13 cellular contexts compared by ENCODE assay signal in genomic region chr20:3563113-3563512, GRCh38.
A peak's percentile ranks its signal among the peaks of the same experiment; 100 is the strongest.
DNase-seq lines count a peak whose midpoint lies in the region; ATAC-seq and TF ChIP-seq lines count a peak whose summit lies in the region.
"Had no signal": no experiment of that assay in that cellular context is flagged by ENCODE, and none has a peak within 500 bp of the region (broad histone marks: within the 10 kb centered on the region; RNA-seq: fewer than 3 reads in every experiment).

No MANE protein-coding gene starts in this region.

- H3K27ac Mint-ChIP-seq in activated CD4-positive, alpha-beta memory T cell treated with anti-CD3 and anti-CD28 coated beads for 36 hours = no peak overlapping the region

- intact Hi-C loops in IMR-90 (cut with micrococcal nuclease) (loop anchor here (1.0 to 5.0 kb wide), 3 partner anchors 148 to 224 kb away; partner anchors contain the start of genes CENPB and DNAAF9), vagina (cut with DNase I) (no loop called here)
- intact Hi-C loops in activated CD4-positive, alpha-beta memory T cell treated with anti-CD3 and anti-CD28 coated beads for 36 hours (cut with micrococcal nuclease) = loop anchor here (10.0 kb wide), 1 partner anchor 152 kb away; the partner anchor contains the start of gene SIGLEC1

- no peaks in the 10 kb centered on the region for H3K4me1 Mint-ChIP-seq in activated CD4-positive, alpha-beta memory T cell treated with anti-CD3 and anti-CD28 coated beads for 36 hours (ENCODE audit: low read depth)

- H3K4me1 ChIP-seq in IMR-90 (ENCODE audit: control insufficient read depth, insufficient read depth, low read length) (no peaks in the 10 kb centered on the region), vagina (no peaks in the 10 kb centered on the region)
- H3K4me1 ChIP-seq: BE2C had no signal

- H2BK15ac ChIP-seq in IMR-90 (ENCODE audit: low read depth, low read length) = no peak overlapping the region

- H3K36me3 ChIP-seq in IMR-90 (ENCODE audit: control insufficient read depth, insufficient read depth, low read length) (peaks cover 13% of the 10 kb centered on the region), brain microvascular endothelial cell (replicated peaks) (no peaks in the 10 kb centered on the region), vagina (peaks cover 0 to 9% of the 10 kb centered on the region in 2 donors)

- H3K56ac ChIP-seq in IMR-90 (ENCODE audit: extremely low read depth, insufficient read depth, low read length) = no peak overlapping the region

- no peak overlapping the region for H2AK5ac ChIP-seq in IMR-90 (ENCODE audit: low read depth, low read length)

- CTCF ChIA-PET in IMR-90 (lab: Yijun Ruan, JAX) = interaction anchor here (0.6 to 2.4 kb wide), 8 partner anchors 7 to 1934 kb away, joined by 3 to 19 read pairs (median 4); no protein-coding TSS in a partner anchor
- CTCF ChIA-PET in activated CD4-positive, alpha-beta memory T cell treated with anti-CD3 and anti-CD28 coated beads for 36 hours (lab: Charles Lee) = interaction anchor here (0.6 to 4.9 kb wide), 17 partner anchors 8 to 182 kb away, joined by 3 to 25 read pairs (median 3); no protein-coding TSS in a partner anchor

- WGBS in IMR-90 (ENCODE audit: extremely low coverage in 2 of 2, insufficient read length in 1 of 2), 2 experiments = no CpG with 5 or more reads among the region's 3 CpGs

- H2AK9ac ChIP-seq in IMR-90 (replicated peaks; ENCODE audit: low read depth, low read length, poor library complexity) = no peak overlapping the region

- POLR2A ChIA-PET in IMR-90 (lab: Charles Lee; ENCODE audit: unreplicated experiment) = no interaction called here
- POLR2A ChIA-PET in activated CD4-positive, alpha-beta memory T cell treated with anti-CD3 and anti-CD28 coated beads for 36 hours (lab: Charles Lee) = no interaction called here

- no peaks in the 10 kb centered on the region for H3K9me3 Mint-ChIP-seq in activated CD4-positive, alpha-beta memory T cell treated with anti-CD3 and anti-CD28 coated beads for 36 hours
- H3K9me3 Mint-ChIP-seq: HFFc6 had no signal

- H3K14ac ChIP-seq in IMR-90 (replicated peaks; ENCODE audit: low read depth, low read length) = no peak overlapping the region

- H3K4ac ChIP-seq in IMR-90 (ENCODE audit: low read depth, low read length) = no peak overlapping the region

- peaks cover 6 to 10% of the 10 kb centered on the region in 2 experiments; a peak in 1 of 4 replicates for H3K79me1 ChIP-seq in IMR-90 (ENCODE audit: low read depth in 1 of 2, low read length in 2 of 2)

- H3K4me3 ChIP-seq in AG10803 (ENCODE audit: low read length) (no peak overlapping the region), IMR-90 (ENCODE audit: insufficient read depth, low read depth, low read length) (no peak overlapping the region), brain microvascular endothelial cell (ENCODE audit: low read depth, low read length) (no peak overlapping the region), vagina (no peak overlapping the region)
- H3K4me3 ChIP-seq: SJSA1 had no signal

- BruUV-seq in IMR-90 (replicated peaks; lab: Mats Ljungman, UMichigan) = no TSS peak

- no peak for TF ChIP-seq POLR2A in IMR-90 (IDR thresholded peaks at IDR 0.05; ENCODE audit: low read depth, low read length)
- no peak for TF ChIP-seq POLR2A in vagina (IDR thresholded peaks at IDR 0.05)

- no peak overlapping the region for H2AFZ ChIP-seq in IMR-90 (replicated peaks; ENCODE audit: low read length, poor library complexity)

- H4K5ac ChIP-seq in IMR-90 (ENCODE audit: low read depth, low read length) = no peak overlapping the region

- H3K4me2 ChIP-seq in IMR-90 (ENCODE audit: low read depth, low read length) = no peak overlapping the region

- in situ Hi-C loops in IMR-90 (cut with MboI; ENCODE audit: low sequenced_read_pairs) (no loop called here), brain microvascular endothelial cell (cut with HindIII; ENCODE audit: low pct_ligation_motif_present, low sequenced_read_pairs) (no loop called here)

- peak; percentile 61 for ATAC-seq in IMR-90 (ENCODE audit: low read depth)
- ATAC-seq in left lobe of liver = peak; percentile 26
- ATAC-seq: Right ventricle myocardium inferior had no signal

- H3K9me3 ChIP-seq in IMR-90 (ENCODE audit: control insufficient read depth, insufficient read depth, low read length) (no peaks in the 10 kb centered on the region), vagina (no peaks in the 10 kb centered on the region)
- H3K9me3 ChIP-seq: BE2C, SJSA1 had no signal

- peaks cover 7% of the 10 kb centered on the region for H3K36me3 Mint-ChIP-seq in activated CD4-positive, alpha-beta memory T cell treated with anti-CD3 and anti-CD28 coated beads for 36 hours

- H3K4me3 Mint-ChIP-seq in activated CD4-positive, alpha-beta memory T cell treated with anti-CD3 and anti-CD28 coated beads for 36 hours = no peak overlapping the region
- H3K4me3 Mint-ChIP-seq: HFFc6 had no signal

- H4K8ac ChIP-seq in IMR-90 (ENCODE audit: low read depth in 2 of 2, low read length in 2 of 2) = no peak overlapping the region

- no peak overlapping the region for H2BK120ac ChIP-seq in IMR-90 (ENCODE audit: low read depth, low read length)

- no peak overlapping the region for H3K27ac ChIP-seq in IMR-90 (ENCODE audit: insufficient read depth, low read length)
- no peak overlapping the region for H3K27ac ChIP-seq in brain microvascular endothelial cell
- H3K27ac ChIP-seq in vagina = no peak overlapping the region
- H3K27ac ChIP-seq: SJSA1 had no signal

- DNase-seq in AG10803 (ENCODE audit: low read depth) (peak; percentile 23), IMR-90 (peak; percentile 71), brain microvascular endothelial cell (peak; percentile 20), left lobe of liver (ENCODE audit: low spot score) (no peak), T-helper 9 cell (no peak), vagina (ENCODE audit: extremely low spot score in 2 of 2) (no peak)
- DNase-seq in activated CD4-positive, alpha-beta memory T cell treated with anti-CD3 and anti-CD28 coated beads for 36 hours = no peak
- DNase-seq: NCI-H1436 treated with DMSO at 0.1 percent for 48 hours, NCI-H226 had no signal

- H2BK5ac ChIP-seq in IMR-90 (ENCODE audit: low read depth, low read length, poor library complexity, severe bottlenecking) = no peak overlapping the region

- H3K27me3 Mint-ChIP-seq in activated CD4-positive, alpha-beta memory T cell treated with anti-CD3 and anti-CD28 coated beads for 36 hours = no peaks in the 10 kb centered on the region

- no peak overlapping the region for H3K23ac ChIP-seq in IMR-90 (ENCODE audit: low read depth, low read length)

- dilution Hi-C loops in IMR-90 (cut with HindIII; ENCODE audit: low sequenced_read_pairs, unreplicated experiment) = no loop called here

- no peak for TF ChIP-seq CTCF in AG10803 (conservative IDR thresholded peaks at IDR 0.05; ENCODE audit: low read length)
- no peak for TF ChIP-seq CTCF in IMR-90 (conservative IDR thresholded peaks at IDR 0.05; ENCODE audit: low read depth, low read length)
- no peak for TF ChIP-seq CTCF in brain microvascular endothelial cell (IDR thresholded peaks at IDR 0.05; ENCODE audit: low read depth, low read length, missing control alignments)
- TF ChIP-seq CTCF in vagina (IDR thresholded peaks at IDR 0.05) = no peak

- H2BK20ac ChIP-seq in IMR-90 (ENCODE audit: low read depth, low read length) = no peak overlapping the region

- no peak overlapping the region for H3K18ac ChIP-seq in IMR-90 (ENCODE audit: low read depth, low read length)

- H4K91ac ChIP-seq in IMR-90 (ENCODE audit: insufficient read depth, low read depth, low read length) = no peak overlapping the region

- H3K27me3 ChIP-seq in IMR-90 (ENCODE audit: control insufficient read depth, insufficient read depth, low read length) (no peaks in the 10 kb centered on the region), brain microvascular endothelial cell (replicated peaks) (no peaks in the 10 kb centered on the region), vagina (no peaks in the 10 kb centered on the region)
- H3K27me3 ChIP-seq: SJSA1 had no signal

- no peak overlapping the region for H3K9ac ChIP-seq in IMR-90 (ENCODE audit: low read depth, low read length)

- no peaks in the 10 kb centered on the region for H3K9me1 ChIP-seq in IMR-90 (ENCODE audit: insufficient read depth, low read length)

- no peaks in the 10 kb centered on the region for H4K20me1 ChIP-seq in IMR-90 (ENCODE audit: insufficient read depth, low read length)

- TF ChIP-seq RAD21 in IMR-90 (IDR thresholded peaks at IDR 0.05; ENCODE audit: low read length) = no peak

TF ChIP-seq in IMR-90, 13 proteins besides CTCF, POLR2A, EP300 and RAD21:
- no peak for TF ChIP-seq NFE2L2 (IDR thresholded peaks at IDR 0.05; ENCODE audit: low read depth, low read length)
- no peak for TF ChIP-seq SMC3 (IDR thresholded peaks at IDR 0.05; ENCODE audit: low read depth, low read length)
- no peak for TF ChIP-seq MXI1 (IDR thresholded peaks at IDR 0.05; ENCODE audit: borderline replicate concordance, low read depth, low read length)
- no peak for TF ChIP-seq CEBPB (IDR thresholded peaks at IDR 0.05; ENCODE audit: low read depth, low read length)
- no peak for TF ChIP-seq BHLHE40 (IDR thresholded peaks at IDR 0.05; ENCODE audit: low read depth, low read length)
- TF ChIP-seq FOS (IDR thresholded peaks at IDR 0.05; ENCODE audit: low read depth, low read length) = no peak
- no peak for TF ChIP-seq CHD1 (IDR thresholded peaks at IDR 0.05; ENCODE audit: low read depth, low read length)
- TF ChIP-seq USF2 (IDR thresholded peaks at IDR 0.05; ENCODE audit: low read depth, low read length) = no peak
- no peak for TF ChIP-seq RCOR1 (IDR thresholded peaks at IDR 0.05; ENCODE audit: insufficient replicate concordance, low read length)
- no peak for TF ChIP-seq MAZ (IDR thresholded peaks at IDR 0.05; ENCODE audit: borderline replicate concordance, low read depth, low read length)

Comparison
In these comparisons a context has a peak if more than half of its experiments do, and no peak if none do; other contexts are left out.
1. DNase-seq: peak in AG10803 (single experiment), IMR-90 (single experiment) and brain microvascular endothelial cell (single experiment); none in left lobe of liver (single experiment), T-helper 9 cell (single experiment), activated CD4-positive, alpha-beta memory T cell treated with anti-CD3 and anti-CD28 coated beads for 36 hours (single experiment) and vagina (0 of 2).